34 cellular contexts compared by ENCODE assay signal in the genomic region with DNA sequence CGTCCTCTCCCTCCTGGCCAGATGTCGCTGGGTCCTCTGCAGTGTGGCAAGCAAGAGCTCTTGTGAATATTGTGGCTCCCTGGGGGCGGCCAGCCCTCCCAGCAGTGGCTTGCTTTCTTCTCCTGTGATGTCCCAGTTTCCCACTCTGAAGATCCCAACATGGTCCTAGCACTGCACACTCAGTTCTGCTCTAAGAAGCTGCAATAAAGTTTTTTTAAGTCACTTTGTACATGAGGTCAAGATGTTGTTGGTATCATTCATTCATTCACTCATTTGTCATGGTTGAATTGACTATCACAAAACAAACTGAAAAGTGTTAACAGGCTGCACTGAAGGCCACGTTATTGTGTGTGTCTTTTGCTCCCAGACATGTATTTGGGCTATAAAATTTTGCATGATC. TPM values are rescaled to one million over a fixed set of nuclear protein-coding genes. Genes with fewer than 3 reads are reported as not detected.
"Had no signal": no experiment of that assay in that cellular context is flagged by ENCODE, and none has a peak within 500 bp of the region (broad histone marks: within the 10 kb centered on the region; RNA-seq: fewer than 3 reads in every experiment).

No MANE protein-coding gene starts in this region.

- H3K27ac ChIP-seq: brain microvascular endothelial cell, coronary artery, dorsolateral prefrontal cortex, esophagus muscularis mucosa, foreskin keratinocyte, gastrocnemius medialis, heart left ventricle had no signal

- H3K36me3 ChIP-seq: brain microvascular endothelial cell, esophagus muscularis mucosa, gastrocnemius medialis, heart left ventricle had no signal

- ATAC-seq: activated CD4-positive, alpha-beta T cell treated with anti-CD3 and anti-CD28 coated beads for 36 hours; activated CD8-positive, alpha-beta T cell treated with anti-CD3 and anti-CD28 coated beads, Interleukin-2, amount 10 ng/mL, durations not matched to agents 7 days and 5 days; activated T-cell treated with anti-CD3 and anti-CD28 coated beads, Interleukin-2, amount 50 U/mL, for 72 hours; effector memory CD8-positive, alpha-beta T cell; foreskin keratinocyte; gastrocnemius medialis; heart left ventricle had no signal

- H3K4me3 ChIP-seq: coronary artery, dorsolateral prefrontal cortex, esophagus muscularis mucosa, gastrocnemius medialis, heart left ventricle had no signal

- H3K9me3 ChIP-seq: gastrocnemius medialis had no signal

- H3K9me3 Mint-ChIP-seq: activated CD4-positive, alpha-beta memory T cell treated with anti-CD3 and anti-CD28 coated beads for 36 hours; activated CD4-positive, alpha-beta T cell treated with anti-CD3 and anti-CD28 coated beads, Interleukin-2, amount 10 ng/mL, durations not matched to agents 24 days and 14 days; activated naive CD4-positive, alpha-beta T cell treated with anti-CD3 and anti-CD28 coated beads, Interleukin-2, amount 10 ng/mL, durations not matched to agents 7 days and 5 days; activated T-cell treated with anti-CD3 and anti-CD28 coated beads, Interleukin-2, amount 50 U/mL, for 24 hours; activated T-cell treated with anti-CD3 and anti-CD28 coated beads, Interleukin-2, amount 50 U/mL, for 72 hours; central memory CD8-positive, alpha-beta T cell; dendritic cell treated with granulocyte-macrophage colony-stimulating factor and Interleukin-4, amounts not matched to agents 40 ng/mL and 50 ng/mL, for 4 days; effector memory CD8-positive, alpha-beta T cell had no signal

- H3K4me1 Mint-ChIP-seq: activated CD4-positive, alpha-beta T cell treated with anti-CD3 and anti-CD28 coated beads for 36 hours; activated CD4-positive, alpha-beta T cell treated with anti-CD3 and anti-CD28 coated beads, Interleukin-2, amount 10 ng/mL, durations not matched to agents 24 days and 14 days; activated naive CD4-positive, alpha-beta T cell treated with anti-CD3 and anti-CD28 coated beads, Interleukin-2, amount 10 ng/mL, durations not matched to agents 7 days and 5 days; central memory CD8-positive, alpha-beta T cell had no signal

- H3K27me3 ChIP-seq: foreskin keratinocyte had no signal

- DNase-seq: activated CD4-positive, alpha-beta memory T cell treated with anti-CD3 and anti-CD28 coated beads for 36 hours; activated CD4-positive, alpha-beta T cell treated with anti-CD3 and anti-CD28 coated beads for 36 hours; activated CD4-positive, alpha-beta T cell treated with anti-CD3 and anti-CD28 coated beads, Interleukin-2, amount 10 ng/mL, durations not matched to agents 24 days and 14 days; activated CD4-positive, CD25-positive, alpha-beta regulatory T cell; activated CD4-positive, CD25-positive, alpha-beta regulatory T cell treated with anti-CD3 and anti-CD28 coated beads, Interleukin-2, amount 50 U/mL, for 72 hours; activated CD8-positive, alpha-beta memory T cell treated with anti-CD3 and anti-CD28 coated beads, Interleukin-2, amount 50 U/mL, for 48 hours; activated CD8-positive, alpha-beta T cell treated with anti-CD3 and anti-CD28 coated beads, Interleukin-2, amount 10 ng/mL, durations not matched to agents 7 days and 5 days; activated gamma-delta T cell; activated naive CD4-positive, alpha-beta T cell; activated naive CD4-positive, alpha-beta T cell treated with anti-CD3 and anti-CD28 coated beads, Interleukin-2, amount 10 ng/mL, durations not matched to agents 7 days and 5 days; activated T-cell treated with anti-CD3 and anti-CD28 coated beads for 4 hours; activated T-cell treated with anti-CD3 and anti-CD28 coated beads, Interleukin-2, amount 50 U/mL, for 24 hours; activated T-cell treated with anti-CD3 and anti-CD28 coated beads, Interleukin-2, amount 50 U/mL, for 72 hours; amniotic stem cell; anterior cingulate cortex; brain microvascular endothelial cell; dorsolateral prefrontal cortex; effector memory CD8-positive, alpha-beta T cell; erythroblast; foreskin keratinocyte; gastrocnemius medialis; glutamatergic neuron; heart left ventricle; T-helper 2 cell had no signal

- H3K4me1 ChIP-seq: esophagus muscularis mucosa, gastrocnemius medialis, heart left ventricle had no signal

- H3K36me3 Mint-ChIP-seq: activated CD4-positive, alpha-beta memory T cell treated with anti-CD3 and anti-CD28 coated beads for 36 hours; activated naive CD4-positive, alpha-beta T cell treated with anti-CD3 and anti-CD28 coated beads, Interleukin-2, amount 10 ng/mL, durations not matched to agents 7 days and 5 days had no signal

- FAIRE-seq: astrocyte, bronchial epithelial cell had no signal

- H3K4me3 Mint-ChIP-seq: activated CD4-positive, alpha-beta memory T cell treated with anti-CD3 and anti-CD28 coated beads for 36 hours; activated CD4-positive, alpha-beta T cell treated with anti-CD3 and anti-CD28 coated beads for 36 hours; activated CD4-positive, alpha-beta T cell treated with anti-CD3 and anti-CD28 coated beads, Interleukin-2, amount 10 ng/mL, durations not matched to agents 24 days and 14 days; activated CD8-positive, alpha-beta T cell treated with anti-CD3 and anti-CD28 coated beads, Interleukin-2, amount 10 ng/mL, durations not matched to agents 7 days and 5 days; activated naive CD4-positive, alpha-beta T cell treated with anti-CD3 and anti-CD28 coated beads, Interleukin-2, amount 10 ng/mL, durations not matched to agents 7 days and 5 days; activated T-cell treated with anti-CD3 and anti-CD28 coated beads, Interleukin-2, amount 50 U/mL, for 24 hours; activated T-cell treated with anti-CD3 and anti-CD28 coated beads, Interleukin-2, amount 50 U/mL, for 72 hours; central memory CD8-positive, alpha-beta T cell; dendritic cell treated with granulocyte-macrophage colony-stimulating factor and Interleukin-4, amounts not matched to agents 40 ng/mL and 50 ng/mL, for 4 days; effector memory CD8-positive, alpha-beta T cell had no signal

- H3K27ac Mint-ChIP-seq: activated CD4-positive, alpha-beta memory T cell treated with anti-CD3 and anti-CD28 coated beads for 36 hours; activated CD4-positive, alpha-beta T cell treated with anti-CD3 and anti-CD28 coated beads for 36 hours; activated CD4-positive, alpha-beta T cell treated with anti-CD3 and anti-CD28 coated beads, Interleukin-2, amount 10 ng/mL, durations not matched to agents 24 days and 14 days; activated CD8-positive, alpha-beta T cell treated with anti-CD3 and anti-CD28 coated beads, Interleukin-2, amount 10 ng/mL, durations not matched to agents 7 days and 5 days; activated naive CD4-positive, alpha-beta T cell treated with anti-CD3 and anti-CD28 coated beads, Interleukin-2, amount 10 ng/mL, durations not matched to agents 7 days and 5 days; activated T-cell treated with anti-CD3 and anti-CD28 coated beads, Interleukin-2, amount 50 U/mL, for 24 hours; activated T-cell treated with anti-CD3 and anti-CD28 coated beads, Interleukin-2, amount 50 U/mL, for 72 hours; dendritic cell treated with granulocyte-macrophage colony-stimulating factor and Interleukin-4, amounts not matched to agents 40 ng/mL and 50 ng/mL, for 4 days; effector memory CD8-positive, alpha-beta T cell had no signal

RNA-seq across cellular contexts. Expression of a gene that starts 8.2 kb away (rescaled TPM):
- total RNA-seq: activated CD4-positive, alpha-beta memory T cell treated with anti-CD3 and anti-CD28 coated beads for 36 hours; activated CD4-positive, alpha-beta T cell treated with anti-CD3 and anti-CD28 coated beads for 36 hours; activated CD4-positive, alpha-beta T cell treated with anti-CD3 and anti-CD28 coated beads, Interleukin-2, amount 10 ng/mL, durations not matched to agents 24 days and 14 days; activated CD8-positive, alpha-beta T cell treated with anti-CD3 and anti-CD28 coated beads, Interleukin-2, amount 10 ng/mL, durations not matched to agents 7 days and 5 days; activated T-cell treated with anti-CD3 and anti-CD28 coated beads, Interleukin-2, amount 50 U/mL, for 72 hours; astrocyte; bronchial epithelial cell; cardiac septum; cerebellum; dorsolateral prefrontal cortex; esophagus muscularis mucosa; foreskin keratinocyte; gastrocnemius medialis; heart left ventricle; T-helper 1 cell treated with Interleukin-12 subunit alpha and Interleukin-12 subunit beta and Interleukin-4 antibody, amounts not matched to agents 30 ng/mL and 1 ng/mL, for 36 hours had no signal
- polyA plus RNA-seq: adipose tissue, foreskin keratinocyte, heart left ventricle had no signal

RNA-seq across cellular contexts. Expression of a gene that starts 55.8 kb away (rescaled TPM):
- total RNA-seq: astrocyte, bronchial epithelial cell, foreskin keratinocyte, gastrocnemius medialis had no signal
